In genomic region chr1:156291226-156292061, GRCh38 we compare ENCODE assay signal across 6 cellular contexts. TPM values are rescaled to one million over a fixed set of nuclear protein-coding genes. Genes with fewer than 3 reads are reported as not detected.
DNase-seq lines count a peak whose midpoint lies in the region; ATAC-seq and TF ChIP-seq lines count a peak whose summit lies in the region.

No MANE protein-coding gene starts in this region.

- peak; percentile 60 for ATAC-seq in GM19025 (IDR thresholded peaks at IDR 0.05; ENCODE audit: low read depth, unreplicated experiment)
- peak; percentile 70 for ATAC-seq in foreskin keratinocyte
- ATAC-seq in GM19467 (IDR thresholded peaks at IDR 0.05; ENCODE audit: unreplicated experiment), result no peak
- no peak for ATAC-seq in HG03439 (IDR thresholded peaks at IDR 0.05; ENCODE audit: unreplicated experiment)

- peak overlapping the region; percentile 96 for H3K27ac Mint-ChIP-seq in progenitor cell of endocrine pancreas

- no peaks in the 10 kb centered on the region for H3K4me1 ChIP-seq in foreskin keratinocyte

- no peaks in the 10 kb centered on the region for H3K27me3 ChIP-seq in foreskin keratinocyte

- H3K4me3 Mint-ChIP-seq in progenitor cell of endocrine pancreas (ENCODE audit: low read depth), result peak overlapping the region; percentile 76

- peaks cover 19% of the 10 kb centered on the region for H3K4me1 Mint-ChIP-seq in progenitor cell of endocrine pancreas (ENCODE audit: low read depth)

- no peak overlapping the region for H3K27ac ChIP-seq in foreskin keratinocyte

- no peaks in the 10 kb centered on the region for H3K27me3 Mint-ChIP-seq in progenitor cell of endocrine pancreas

- H3K9me3 Mint-ChIP-seq in progenitor cell of endocrine pancreas (ENCODE audit: low read depth), result no peaks in the 10 kb centered on the region

- DNase-seq in RPMI7951 (ENCODE audit: low read depth), result peak; percentile 75
- DNase-seq in foreskin keratinocyte, result no peak
- DNase-seq in progenitor cell of endocrine pancreas (ENCODE audit: low spot score, unreplicated experiment), result peak; percentile 81

- H3K36me3 Mint-ChIP-seq in progenitor cell of endocrine pancreas (ENCODE audit: insufficient read depth), result peaks cover 1% of the 10 kb centered on the region

- TF ChIP-seq CTCF in foreskin keratinocyte (conservative IDR thresholded peaks at IDR 0.05) (no peak), progenitor cell of endocrine pancreas (IDR thresholded peaks at IDR 0.05; ENCODE audit: unreplicated experiment) (no peak)

RNA-seq across cellular contexts. Expression of gene GLMP, which starts 4.0 kb away (rescaled TPM):
- 55.8 and 70.2 TPM in 2 replicates for total RNA-seq in RPMI7951 (2014; rRNA removed; shearing (Covaris generic))
- total RNA-seq in foreskin keratinocyte, result 32.7 and 35.2 TPM in 2 replicates
- polyA plus RNA-seq in foreskin keratinocyte, result 40.1 and 42.4 TPM in 2 replicates
- total RNA-seq in progenitor cell of endocrine pancreas, result 57.1 and 59.3 TPM in 2 replicates

RNA-seq across cellular contexts. Expression of gene TMEM79, which starts 7.3 kb away (rescaled TPM):
- total RNA-seq in RPMI7951 (2014; rRNA removed; shearing (Covaris generic)), result 2.4 TPM in 2 replicates
- total RNA-seq in foreskin keratinocyte, result 4.3 and 4.6 TPM in 2 replicates
- 5.2 and 5.3 TPM in 2 replicates for polyA plus RNA-seq in foreskin keratinocyte
- 5.1 and 5.9 TPM in 2 replicates for total RNA-seq in progenitor cell of endocrine pancreas

RNA-seq across cellular contexts. Expression of gene VHLL, which starts 7.7 kb away (rescaled TPM):
- not detected in 2 replicates for total RNA-seq in RPMI7951 (2014; rRNA removed; shearing (Covaris generic))
- not detected in 2 replicates for total RNA-seq in foreskin keratinocyte
- polyA plus RNA-seq in foreskin keratinocyte, result not detected in 2 replicates
- 0.46 TPM in 1 of 2 replicates, not detected in the other for total RNA-seq in progenitor cell of endocrine pancreas

RNA-seq across cellular contexts. Expression of gene SMG5, which starts 8.8 kb away (rescaled TPM):
- total RNA-seq in RPMI7951 (2014; rRNA removed; shearing (Covaris generic)), result 48.4 and 54.3 TPM in 2 replicates
- total RNA-seq in foreskin keratinocyte, result 58.3 and 60.9 TPM in 2 replicates
- 32.9 and 35.3 TPM in 2 replicates for polyA plus RNA-seq in foreskin keratinocyte
- 114 TPM in 2 replicates for total RNA-seq in progenitor cell of endocrine pancreas

RNA-seq across cellular contexts. Expression of gene PAQR6, which starts 43.6 kb away (rescaled TPM):
- 0.12 and 0.29 TPM in 2 replicates for total RNA-seq in RPMI7951 (2014; rRNA removed; shearing (Covaris generic))
- 0.63 and 1.2 TPM in 2 replicates for total RNA-seq in foreskin keratinocyte
- 1.1 and 1.8 TPM in 2 replicates for polyA plus RNA-seq in foreskin keratinocyte
- total RNA-seq in progenitor cell of endocrine pancreas, result 21.5 and 22.3 TPM in 2 replicates

Comparison
In these comparisons a context has a peak if more than half of its experiments do, and no peak if none do; other contexts are left out.
1. ATAC-seq: peak in GM19025 (single experiment) and foreskin keratinocyte (single experiment); none in GM19467 (single experiment) and HG03439 (single experiment).
2. DNase-seq: peak in RPMI7951 (single experiment) and progenitor cell of endocrine pancreas (single experiment); none in foreskin keratinocyte (0 of 2).